In genomic region chr13:109468123-109468522, GRCh38 we compare ENCODE assay signal across 17 cellular contexts.
DNase-seq lines count a peak whose midpoint lies in the region; ATAC-seq and TF ChIP-seq lines count a peak whose summit lies in the region.
"Had no signal": no experiment of that assay in that cellular context is flagged by ENCODE, and none has a peak within 500 bp of the region (broad histone marks: within the 10 kb centered on the region; RNA-seq: fewer than 3 reads in every experiment).

No MANE protein-coding gene starts in this region.

- no peak overlapping the region for H3K4me3 Mint-ChIP-seq in natural killer cell
- H3K4me3 Mint-ChIP-seq: CD4-positive, alpha-beta T cell; GM23338 had no signal

- WGBS in heart right ventricle, 2 donors = 55 to 66% methylated on average over 5 of the region's 5 CpGs

- no peak overlapping the region for H3K27ac Mint-ChIP-seq in natural killer cell
- H3K27ac Mint-ChIP-seq: CD4-positive, alpha-beta T cell; GM23338 had no signal

- 0 out of 2 replicates have a peak, but pooled peaks have one; percentile 3 for TF ChIP-seq CTCF in WERI-Rb-1 (IDR thresholded peaks at IDR 0.05; ENCODE audit: low read depth, low read length)
- TF ChIP-seq CTCF in cardiac fibroblast (IDR thresholded peaks at IDR 0.05; ENCODE audit: low read depth, low read length) = peak; percentile 1
- no peak for TF ChIP-seq CTCF in natural killer cell (IDR thresholded peaks at IDR 0.05)
- no peak for TF ChIP-seq CTCF in heart right ventricle (IDR thresholded peaks at IDR 0.05)

- ATAC-seq in natural killer cell = no peak
- no peak for ATAC-seq in heart right ventricle
- ATAC-seq: GM23338 had no signal

- peaks cover under 1% of the 10 kb centered on the region for H3K36me3 Mint-ChIP-seq in natural killer cell

- no peak overlapping the region for H3K27ac ChIP-seq in WERI-Rb-1
- no peak overlapping the region for H3K27ac ChIP-seq in heart right ventricle
- H3K27ac ChIP-seq: C4-2B had no signal

- no peaks in the 10 kb centered on the region for H3K4me1 ChIP-seq in heart right ventricle
- H3K4me1 ChIP-seq: Caco-2 had no signal

- H3K9me3 ChIP-seq in WERI-Rb-1 (ENCODE audit: severe bottlenecking) (peaks cover 13% of the 10 kb centered on the region), heart right ventricle (peaks cover 0 to 17% (median 6%) of the 10 kb centered on the region in 11 donors)

- intact Hi-C loops in natural killer cell (cut with micrococcal nuclease) (no loop called here), heart right ventricle (cut with DNase I) (no loop called here)

- H3K9me3 Mint-ChIP-seq in natural killer cell = peaks cover 6 to 13% of the 10 kb centered on the region in 2 donors

- no peaks in the 10 kb centered on the region for H3K4me1 Mint-ChIP-seq in natural killer cell
- H3K4me1 Mint-ChIP-seq: GM23338 had no signal

- no peaks in the 10 kb centered on the region for H3K27me3 ChIP-seq in WERI-Rb-1 (ENCODE audit: insufficient read depth, low read depth, severe bottlenecking)
- H3K27me3 ChIP-seq in heart right ventricle = no peaks in the 10 kb centered on the region

- H3K36me3 ChIP-seq in WERI-Rb-1 = no peaks in the 10 kb centered on the region
- no peaks in the 10 kb centered on the region for H3K36me3 ChIP-seq in heart right ventricle

- peaks cover 0 to under 1% of the 10 kb centered on the region in 2 donors for H3K27me3 Mint-ChIP-seq in natural killer cell (ENCODE audit: low read depth in 2 of 2)

- H3K4me3 ChIP-seq in WERI-Rb-1 (ENCODE audit: low read depth, low read length) (no peak overlapping the region), cardiac fibroblast (replicated peaks in 1 of 2; ENCODE audit: low read depth in 2 of 2, low read length in 2 of 2) (no peak overlapping the region), heart right ventricle (no peak overlapping the region)
- H3K4me3 ChIP-seq: GM23338 had no signal

- no peak for DNase-seq in WERI-Rb-1
- DNase-seq in cardiac fibroblast (ENCODE audit: low read depth in 2 of 2) = no peak
- peak; percentile 62 for DNase-seq in left kidney (ENCODE audit: low read depth, low spot score)
- DNase-seq in ecto neural progenitor cell (ENCODE audit: low spot score) = no peak
- no peak for DNase-seq in natural killer cell
- no peak for DNase-seq in heart right ventricle
- DNase-seq in NCI-H510A treated with DMSO at 0.1 percent for 48 hours (lab: John Stamatoyannopoulos, UW) = no peak
- DNase-seq: ACHN; AML-193; Caco-2; CD4-positive, alpha-beta T cell; DMS153; DMS79; GDM1; HCEC 1CT had no signal

Comparison
In these comparisons a context has a peak if more than half of its experiments do, and no peak if none do; other contexts are left out.
1. CTCF ChIP-seq: peak in WERI-Rb-1 (single experiment) and cardiac fibroblast (single experiment); none in natural killer cell (single experiment) and heart right ventricle (0 of 9).